15 cellular contexts compared by ENCODE assay signal in the genomic region with DNA sequence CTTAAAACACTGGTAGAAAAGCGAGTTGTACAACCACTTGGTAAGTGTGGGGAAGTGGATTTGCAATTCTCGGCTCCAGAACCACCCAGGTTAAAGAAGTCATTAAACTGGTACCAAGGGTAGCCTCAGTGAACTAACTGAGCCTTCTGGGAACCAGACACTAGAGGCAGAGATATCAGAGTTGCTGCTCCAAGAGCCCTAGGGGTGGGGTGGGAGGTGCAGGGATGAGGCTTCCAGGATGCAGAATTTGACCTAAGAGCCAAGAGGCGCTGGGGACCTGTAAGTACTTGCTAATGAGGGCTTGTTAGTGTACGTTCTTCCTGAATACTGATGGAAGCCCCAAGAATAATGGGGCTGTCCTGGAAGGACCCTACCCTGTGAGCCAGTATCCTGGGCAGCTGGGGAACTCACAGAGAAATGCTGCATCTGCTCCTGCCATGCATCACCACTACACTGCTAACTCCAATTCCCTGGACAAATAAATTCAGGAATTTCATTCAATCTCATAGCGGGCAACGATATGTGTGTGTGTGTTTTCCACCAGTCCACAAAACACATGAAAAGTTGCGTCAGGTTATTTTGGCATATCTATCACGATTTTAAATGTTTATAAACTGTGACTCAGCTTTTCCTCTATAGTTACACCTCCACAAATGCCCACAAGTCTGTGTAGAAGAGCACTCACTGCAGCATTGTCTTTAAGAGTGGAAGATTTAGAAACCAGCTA. TPM values are rescaled to one million over a fixed set of nuclear protein-coding genes. Genes with fewer than 3 reads are reported as not detected.
DNase-seq lines count a peak whose midpoint lies in the region; ATAC-seq and TF ChIP-seq lines count a peak whose summit lies in the region.
"Had no signal": no experiment of that assay in that cellular context is flagged by ENCODE, and none has a peak within 500 bp of the region (broad histone marks: within the 10 kb centered on the region; RNA-seq: fewer than 3 reads in every experiment).

No MANE protein-coding gene starts in this region.

- ATAC-seq in HG02981 (IDR thresholded peaks at IDR 0.05; ENCODE audit: unreplicated experiment), result peak; percentile 10
- ATAC-seq in body of pancreas, result peak; percentile 27
- ATAC-seq: SK-N-SH treated with all-trans-retinoic acid at 6 μM for 48 hours had no signal

- H3K4me3 ChIP-seq in body of pancreas, result no peak overlapping the region
- no peak overlapping the region for H3K4me3 ChIP-seq in tibial nerve
- H3K4me3 ChIP-seq: BLaER1 treated with 17β-estradiol and CSF1 and Interleukin-3, amounts not matched to agents 10 nM and 100 nM; esophagus squamous epithelium had no signal

- no peaks in the 10 kb centered on the region for H3K27me3 ChIP-seq in body of pancreas
- no peaks in the 10 kb centered on the region for H3K27me3 ChIP-seq in tibial nerve
- H3K27me3 ChIP-seq: BLaER1 treated with 17β-estradiol and CSF1 and Interleukin-3, amounts not matched to agents 10 nM and 100 nM; esophagus squamous epithelium had no signal

- TF ChIP-seq POLR2A in body of pancreas (IDR thresholded peaks at IDR 0.05) (no peak), tibial nerve (IDR thresholded peaks at IDR 0.05) (no peak)

- no peaks in the 10 kb centered on the region for H3K9me3 ChIP-seq in body of pancreas
- H3K9me3 ChIP-seq in tibial nerve, result no peaks in the 10 kb centered on the region
- H3K9me3 ChIP-seq: BLaER1 treated with 17β-estradiol and CSF1 and Interleukin-3, amounts not matched to agents 10 nM and 100 nM; esophagus squamous epithelium had no signal

- WGBS in body of pancreas, 2 donors, result 61 to 63% methylated on average over 8 of the region's 8 CpGs
- WGBS in tibial nerve, 2 donors, result 71 to 74% methylated on average over 8 of the region's 8 CpGs

- H3K36me3 ChIP-seq in body of pancreas (replicated peaks in 1 of 2; ENCODE audit: insufficient read depth in 1 of 2, low read depth in 2 of 2) (no peaks in the 10 kb centered on the region), tibial nerve (no peaks in the 10 kb centered on the region)

- TF ChIP-seq EP300 in tibial nerve (IDR thresholded peaks at IDR 0.05), result no peak

- peak; percentile 50 for DNase-seq in AG08396 (ENCODE audit: low spot score)
- DNase-seq in body of pancreas, result no peak
- DNase-seq in iris pigment epithelial cell (ENCODE audit: low read depth), result peak; percentile 90
- DNase-seq in NK-92 treated with Interleukin-12 subunit alpha and Interleukin-12 subunit beta, amount 100 ng/mL, for 24 hours (lab: John Stamatoyannopoulos, UW), result no peak
- DNase-seq in COLO668 (lab: John Stamatoyannopoulos, UW; ENCODE audit: unreplicated experiment), result no peak
- no peak for DNase-seq in tibial nerve (ENCODE audit: low spot score in 2 of 2)
- no peak for DNase-seq in NCI-H82 (lab: John Stamatoyannopoulos, UW)
- DNase-seq: activated B cell treated with CpG ODN at 0.5 μM for 24 hours, esophagus squamous epithelium, HFFc6, immature natural killer cell, NCI-H2029 treated with DMSO at 0.1 percent for 48 hours had no signal

- peak in 2 of 7 experiments; percentile 13 to 18 for TF ChIP-seq CTCF in body of pancreas (IDR thresholded peaks at IDR 0.05)
- TF ChIP-seq CTCF in tibial nerve (IDR thresholded peaks at IDR 0.05), result no peak

- H3K27ac ChIP-seq in body of pancreas, result no peak overlapping the region
- H3K27ac ChIP-seq in tibial nerve, result no peak overlapping the region
- H3K27ac ChIP-seq: esophagus squamous epithelium had no signal

- H3K4me1 ChIP-seq in body of pancreas (peaks cover 8% of the 10 kb centered on the region), tibial nerve (peaks cover 0 to 3% (median 0%) of the 10 kb centered on the region in 4 donors)

- intact Hi-C loops in body of pancreas (cut with DNase I), result no loop called here

RNA-seq across cellular contexts. Expression of gene STIMATE, which starts 23.8 kb away (rescaled TPM):
- total RNA-seq in body of pancreas (10 to 100 TPM; 13.0 to 63.0 TPM), tibial nerve (10 to 100 TPM; 35.4 to 82.3 (median 46.0) TPM)

RNA-seq across cellular contexts. Expression of gene MUSTN1, which starts 38.8 kb away (rescaled TPM):
- 1 to 10 TPM in 1 of 2 donors, not detected in 1; 3.9 TPM for total RNA-seq in body of pancreas
- total RNA-seq in tibial nerve, result 10 to 100 TPM; 38.5 to 77.9 (median 64.9) TPM

RNA-seq across cellular contexts. Expression of gene ITIH4, which starts 43.1 kb away (rescaled TPM):
- total RNA-seq in body of pancreas, result 10 to 100 TPM; 60.7 to 86.7 TPM
- total RNA-seq in tibial nerve, result 10 to 100 TPM in 2 of 4 donors, 1 to 10 TPM in 2; 5.4 to 24.9 (median 10.1) TPM

Comparison
In these comparisons a context has a peak if more than half of its experiments do, and no peak if none do; other contexts are left out.
1. DNase-seq: peak in AG08396 (single experiment) and iris pigment epithelial cell (single experiment); none in body of pancreas (0 of 4), NK-92 treated with Interleukin-12 subunit alpha and Interleukin-12 subunit beta, amount 100 ng/mL, for 24 hours (single experiment), COLO668 (single experiment), tibial nerve (0 of 2) and NCI-H82 (single experiment).
2. RNA of gene MUSTN1, which starts 38.8 kb away (total RNA-seq): 38.5 to 77.9 TPM in tibial nerve; 3.9 TPM in body of pancreas; every median in the first group is over 4 times any median in the second.